ENCODE assay signal across 9 cellular contexts in genomic region chr2:95992102-95992501, GRCh38. TPM values are rescaled to one million over a fixed set of nuclear protein-coding genes. Genes with fewer than 3 reads are reported as not detected.
DNase-seq lines count a peak whose midpoint lies in the region; ATAC-seq and TF ChIP-seq lines count a peak whose summit lies in the region.
"Not testable (repeated sequence)": the region's sequence is repeated elsewhere in the genome, so short reads cannot be mapped to it uniquely, and the experiment has no call there.
"Had no signal": no experiment of that assay in that cellular context is flagged by ENCODE, and none has a peak within 500 bp of the region (broad histone marks: within the 10 kb centered on the region; RNA-seq: fewer than 3 reads in every experiment).

No MANE protein-coding gene starts in this region.

- TF ChIP-seq POLR2A in testis (IDR thresholded peaks at IDR 0.05): not testable (repeated sequence)

- H3K4me3 Mint-ChIP-seq in T-helper 2 cell treated with Interferon-gamma antibody and Interleukin-4, amounts not matched to agents 5 μg/mL and 100 μg/mL, for 36 hours: peak overlapping the region; percentile 73
- H3K4me3 Mint-ChIP-seq in nephron progenitor cell: peak overlapping the region; percentile 79

- TF ChIP-seq CTCF in GM12865 (IDR thresholded peaks at IDR 0.05; ENCODE audit: insufficient read depth, low read depth, low read length, missing control alignments); astrocyte of the spinal cord (IDR thresholded peaks at IDR 0.05; ENCODE audit: low read depth, low read length); nephron progenitor cell (IDR thresholded peaks at IDR 0.05); testis (IDR thresholded peaks at IDR 0.05): not testable (repeated sequence)

- H3K4me1 ChIP-seq in testis: not testable (repeated sequence)

- in situ Hi-C loops in astrocyte of the spinal cord (cut with HindIII; ENCODE audit: low sequenced_read_pairs): not testable (repeated sequence)

- not testable (repeated sequence) for H3K9me3 ChIP-seq in testis

- not testable (repeated sequence) for H3K36me3 ChIP-seq in testis (ENCODE audit: low read depth, missing control alignments)

- peaks cover 22% of the 10 kb centered on the region for H3K27me3 Mint-ChIP-seq in T-helper 2 cell treated with Interferon-gamma antibody and Interleukin-4, amounts not matched to agents 5 μg/mL and 100 μg/mL, for 36 hours (ENCODE audit: low read depth)
- H3K27me3 Mint-ChIP-seq in nephron progenitor cell (ENCODE audit: low read depth, poor library complexity): peaks cover 38% of the 10 kb centered on the region

- H3K27ac Mint-ChIP-seq in T-helper 2 cell treated with Interferon-gamma antibody and Interleukin-4, amounts not matched to agents 5 μg/mL and 100 μg/mL, for 36 hours: peak overlapping the region; percentile 81
- not testable (repeated sequence) for H3K27ac Mint-ChIP-seq in nephron progenitor cell

- peak overlapping the region in 1 of 2 donors; percentile 86 for H3K27ac ChIP-seq in testis

- H3K36me3 Mint-ChIP-seq in T-helper 2 cell treated with Interferon-gamma antibody and Interleukin-4, amounts not matched to agents 5 μg/mL and 100 μg/mL, for 36 hours (ENCODE audit: low read depth); nephron progenitor cell (ENCODE audit: low read depth): not testable (repeated sequence)

- H3K4me3 ChIP-seq in GM12865 (ENCODE audit: low read depth, low read length) (peak overlapping the region; percentile 53), astrocyte of the spinal cord (ENCODE audit: low read depth, low read length) (peak overlapping the region; percentile 50), testis (peak overlapping the region; percentile 62 to 70)

- intact Hi-C loops in Right ventricle myocardium superior (cut with DNase I); testis (cut with DNase I; ENCODE audit: low total_unique reads): not testable (repeated sequence)

- not testable (repeated sequence) for H3K9me3 Mint-ChIP-seq in T-helper 2 cell treated with Interferon-gamma antibody and Interleukin-4, amounts not matched to agents 5 μg/mL and 100 μg/mL, for 36 hours; nephron progenitor cell

- peak; percentile 46 for ATAC-seq in GM21723 (IDR thresholded peaks at IDR 0.05; ENCODE audit: unreplicated experiment)
- peak; percentile 55 for ATAC-seq in HG03354 (IDR thresholded peaks at IDR 0.05; ENCODE audit: poor library complexity, severe bottlenecking, unreplicated experiment)
- peak; percentile 86 for ATAC-seq in Right ventricle myocardium superior (ENCODE audit: poor library complexity)

- H3K4me1 Mint-ChIP-seq in T-helper 2 cell treated with Interferon-gamma antibody and Interleukin-4, amounts not matched to agents 5 μg/mL and 100 μg/mL, for 36 hours (ENCODE audit: low read depth); nephron progenitor cell: not testable (repeated sequence)

- DNase-seq in GM12865 (ENCODE audit: low read depth); astrocyte of the spinal cord (ENCODE audit: low read depth, low spot score); Right ventricle myocardium superior; testis: not testable (repeated sequence)
- DNase-seq in T-helper 2 cell treated with Interferon-gamma antibody and Interleukin-4, amounts not matched to agents 5 μg/mL and 100 μg/mL, for 36 hours (ENCODE audit: low spot score): peak; percentile 52
- peak; percentile 36 for DNase-seq in nephron progenitor cell

- WGBS in testis, 2 donors: 0% methylated on average over 1 of the region's 39 CpGs; no CpG with 5 or more reads in 1 of the 2 donors

- not testable (repeated sequence) for H3K27me3 ChIP-seq in testis

RNA-seq across cellular contexts. Expression of gene ANKRD36C, which starts 0.5 kb away (rescaled TPM):
- total RNA-seq in Right ventricle myocardium superior (4.9 TPM), testis (100 to 1,000 TPM; 360 to 411 TPM)
- 10.5 TPM for polyA plus RNA-seq in testis (ENCODE audit: insufficient read depth, low read depth, low replicate concordance)

RNA-seq across cellular contexts. Expression of gene GPAT2, which starts 42.6 kb away (rescaled TPM):
- total RNA-seq in Right ventricle myocardium superior (6.4 TPM), testis (10 to 100 TPM; 23.5 to 38.9 TPM)
- polyA plus RNA-seq in testis (ENCODE audit: insufficient read depth, low read depth, low replicate concordance): 20.5 TPM
- total RNA-seq: HT1080 had no signal

Comparison
In these comparisons a context has a peak if more than half of its experiments do, and no peak if none do; other contexts are left out.
1. RNA of gene ANKRD36C, which starts 0.5 kb away (total RNA-seq): 360 to 411 TPM in testis; 4.9 TPM in Right ventricle myocardium superior (single experiment); every median in the first group is over 10 times any median in the second.
2. Peak in every context shown above with its lines, with median percentiles within 50 percentile points of each other: H3K4me3 ChIP-seq and ATAC-seq.